Comparison of ENCODE assay signal across 8 cellular contexts in the genomic region with DNA sequence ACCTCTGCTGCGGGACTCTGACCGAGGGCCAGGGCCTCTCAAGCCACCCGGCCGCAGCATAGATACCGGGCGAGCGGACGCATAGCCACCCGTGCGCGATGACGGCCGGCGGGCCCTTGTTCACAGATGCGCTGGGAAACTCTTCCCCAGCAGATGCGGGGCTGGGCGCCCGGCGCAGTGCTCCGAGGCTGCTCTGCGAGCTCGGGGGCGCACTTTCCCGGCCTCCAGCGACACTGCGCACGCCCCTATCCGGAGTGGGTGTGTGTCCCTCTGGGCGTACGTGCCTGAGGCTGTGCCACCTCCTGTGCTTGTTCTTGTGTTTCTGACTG.
DNase-seq lines count a peak whose midpoint lies in the region; ATAC-seq and TF ChIP-seq lines count a peak whose summit lies in the region.

No MANE protein-coding gene starts in this region.

- H3K4me3 Mint-ChIP-seq in H9: peak overlapping the region; percentile 47 to 81
- H3K4me3 Mint-ChIP-seq in activated naive CD8-positive, alpha-beta T cell treated with anti-CD3 and anti-CD28 coated beads, Interleukin-2, amount 50 U/mL, for 24 hours: no peak overlapping the region

- H2AK5ac ChIP-seq in H9 (ENCODE audit: insufficient read length, low read length): no peak overlapping the region

- H3K9ac ChIP-seq in H9 (ENCODE audit: extremely low read depth, insufficient read length, low read length): no peak overlapping the region

- H3K23me2 ChIP-seq in H9 (ENCODE audit: insufficient read length, low read depth, low read length, poor library complexity, severe bottlenecking): peaks cover 10% of the 10 kb centered on the region

- H4K5ac ChIP-seq in H9 (ENCODE audit: insufficient read length, low read depth, low read length): no peak overlapping the region

- no peak for TF ChIP-seq CTCF in H9 (conservative IDR thresholded peaks at IDR 0.05)
- TF ChIP-seq CTCF in thyroid gland (IDR thresholded peaks at IDR 0.05): no peak
- no peak for TF ChIP-seq CTCF in GM10266 (IDR thresholded peaks at IDR 0.05; ENCODE audit: control insufficient read depth, insufficient read depth, low read depth, missing control alignments)

- no peak overlapping the region for H2BK12ac ChIP-seq in H9 (ENCODE audit: insufficient read length, low read depth, low read length)

- TF ChIP-seq POLR2A in thyroid gland (IDR thresholded peaks at IDR 0.05): no peak

- intact Hi-C loops in thyroid gland (cut with DNase I): no loop called here

- H3T11ph ChIP-seq in H9 (ENCODE audit: low read length): no peak overlapping the region

- no CpG with 5 or more reads among the region's 30 CpGs for WGBS in H9 (ENCODE audit: extremely low coverage, insufficient read length, low lambda C conversion rate)
- whole genome bisulfite sequencing in thyroid gland, 2 donors: 0% methylated on average over 4 to 5 of the region's 30 CpGs

- H3K4me3 ChIP-seq in thyroid gland (replicated peaks in 1 of 3): peak overlapping the region; percentile 17 to 74 (median 51)

- peaks cover 32% of the 10 kb centered on the region; the same call in 1 of the 2 replicates for H3K27me3 ChIP-seq in H9 (ENCODE audit: insufficient read depth, low read length)
- H3K27me3 ChIP-seq in thyroid gland: no peaks in the 10 kb centered on the region

- peaks cover 13 to 17% of the 10 kb centered on the region in 2 experiments for H3K4me1 Mint-ChIP-seq in H9
- peaks cover 5% of the 10 kb centered on the region for H3K4me1 Mint-ChIP-seq in activated naive CD8-positive, alpha-beta T cell treated with anti-CD3 and anti-CD28 coated beads, Interleukin-2, amount 50 U/mL, for 24 hours

- no peak overlapping the region for H4K91ac ChIP-seq in H9 (ENCODE audit: insufficient read length, low read depth, low read length)

- no peaks in the 10 kb centered on the region for H3K79me2 ChIP-seq in H9 (ENCODE audit: insufficient read depth, low read length)

- H4K8ac ChIP-seq in H9 (replicated peaks; ENCODE audit: insufficient read length, low read depth, low read length): no peak overlapping the region

- no peak overlapping the region for H3K18ac ChIP-seq in H9 (ENCODE audit: insufficient read length, low read depth, low read length)

- no peak overlapping the region for H3K27ac Mint-ChIP-seq in H9
- no peak overlapping the region for H3K27ac Mint-ChIP-seq in activated naive CD8-positive, alpha-beta T cell treated with anti-CD3 and anti-CD28 coated beads, Interleukin-2, amount 50 U/mL, for 24 hours

- no peak overlapping the region for H3K14ac ChIP-seq in H9 (ENCODE audit: insufficient read depth, low read length)

- no peaks in the 10 kb centered on the region for H3K9me3 Mint-ChIP-seq in H9
- H3K9me3 Mint-ChIP-seq in activated naive CD8-positive, alpha-beta T cell treated with anti-CD3 and anti-CD28 coated beads, Interleukin-2, amount 50 U/mL, for 24 hours: no peaks in the 10 kb centered on the region

- no peak overlapping the region for H3K56ac ChIP-seq in H9 (ENCODE audit: insufficient read length, low read depth, low read length)

- H4K20me1 ChIP-seq in H9 (ENCODE audit: control insufficient read depth, insufficient read depth, insufficient read length): no peaks in the 10 kb centered on the region

- no peaks in the 10 kb centered on the region for H3K36me3 Mint-ChIP-seq in H9 (ENCODE audit: insufficient read depth in 1 of 3, low read depth in 3 of 3)
- H3K36me3 Mint-ChIP-seq in activated naive CD8-positive, alpha-beta T cell treated with anti-CD3 and anti-CD28 coated beads, Interleukin-2, amount 50 U/mL, for 24 hours (ENCODE audit: low read depth): no peaks in the 10 kb centered on the region

- no peaks in the 10 kb centered on the region for H3K9me3 ChIP-seq in H9 (ENCODE audit: control insufficient read depth, low read depth, low read length)
- H3K9me3 ChIP-seq in thyroid gland: no peaks in the 10 kb centered on the region

- H3K27ac ChIP-seq in H9 (ENCODE audit: insufficient read length, low read depth, low read length) (no peak overlapping the region), thyroid gland (peak overlapping the region; percentile 7 to 74 (median 34))

- H3K4me1 ChIP-seq in H9 (ENCODE audit: insufficient read depth, low read length) (no peaks in the 10 kb centered on the region), thyroid gland (peaks cover 15 to 35% of the 10 kb centered on the region in 2 donors)

- no peak overlapping the region for H3K4ac ChIP-seq in H9 (ENCODE audit: low read depth, low read length)

- H2AFZ ChIP-seq in H9 (ENCODE audit: low read length): no peak overlapping the region

- no peak overlapping the region for H2BK5ac ChIP-seq in H9 (ENCODE audit: insufficient read length, low read length)

- peak overlapping the region; percentile 56 for H3K4me2 ChIP-seq in H9 (ENCODE audit: insufficient read depth, insufficient read length, low read length)

- no peak overlapping the region for H2BK120ac ChIP-seq in H9 (ENCODE audit: low read depth, low read length, poor library complexity, severe bottlenecking)

- peak; percentile 34 for ATAC-seq in activated naive CD8-positive, alpha-beta T cell treated with anti-CD3 and anti-CD28 coated beads, Interleukin-2, amount 50 U/mL, for 24 hours
- ATAC-seq in HG03520 (IDR thresholded peaks at IDR 0.05; ENCODE audit: unreplicated experiment): no peak

- H2BK20ac ChIP-seq in H9 (ENCODE audit: low read depth, low read length, poor library complexity, severe bottlenecking): no peak overlapping the region

- no peaks in the 10 kb centered on the region for H3K79me1 ChIP-seq in H9 (ENCODE audit: insufficient read depth, low read depth, low read length, poor library complexity, severe bottlenecking)

- H3K36me3 ChIP-seq in thyroid gland: no peaks in the 10 kb centered on the region

- H2BK15ac ChIP-seq in H9 (ENCODE audit: low read depth, low read length): no peak overlapping the region

- H3K27me3 Mint-ChIP-seq in H9 (ENCODE audit: low read depth): peaks cover 100% of the 10 kb centered on the region
- H3K27me3 Mint-ChIP-seq in activated naive CD8-positive, alpha-beta T cell treated with anti-CD3 and anti-CD28 coated beads, Interleukin-2, amount 50 U/mL, for 24 hours: peaks cover 68% of the 10 kb centered on the region

- no peak overlapping the region for H3K23ac ChIP-seq in H9 (ENCODE audit: insufficient read length, low read depth, low read length)

- peak; percentile 45 for DNase-seq in EL
- DNase-seq in H9: peak; percentile 52
- no peak for DNase-seq in activated naive CD8-positive, alpha-beta T cell treated with anti-CD3 and anti-CD28 coated beads, Interleukin-2, amount 50 U/mL, for 24 hours
- peak; percentile 60 for DNase-seq in iPS-NIHi11 (ENCODE audit: low spot score)
- peak; percentile 53 for DNase-seq in thyroid gland
- no peak for DNase-seq in AML-193 (lab: John Stamatoyannopoulos, UW)
- no peak for DNase-seq in GM10266 (ENCODE audit: extremely low spot score)

Comparison
In these comparisons a context has a peak if more than half of its experiments do, and no peak if none do; other contexts are left out.
1. DNase-seq: peak in EL (single experiment), H9 (single experiment), iPS-NIHi11 (single experiment) and thyroid gland (2 of 2); none in activated naive CD8-positive, alpha-beta T cell treated with anti-CD3 and anti-CD28 coated beads, Interleukin-2, amount 50 U/mL, for 24 hours (single experiment), AML-193 (0 of 2) and GM10266 (single experiment).